8 cellular contexts compared by ENCODE assay signal in the genomic region with DNA sequence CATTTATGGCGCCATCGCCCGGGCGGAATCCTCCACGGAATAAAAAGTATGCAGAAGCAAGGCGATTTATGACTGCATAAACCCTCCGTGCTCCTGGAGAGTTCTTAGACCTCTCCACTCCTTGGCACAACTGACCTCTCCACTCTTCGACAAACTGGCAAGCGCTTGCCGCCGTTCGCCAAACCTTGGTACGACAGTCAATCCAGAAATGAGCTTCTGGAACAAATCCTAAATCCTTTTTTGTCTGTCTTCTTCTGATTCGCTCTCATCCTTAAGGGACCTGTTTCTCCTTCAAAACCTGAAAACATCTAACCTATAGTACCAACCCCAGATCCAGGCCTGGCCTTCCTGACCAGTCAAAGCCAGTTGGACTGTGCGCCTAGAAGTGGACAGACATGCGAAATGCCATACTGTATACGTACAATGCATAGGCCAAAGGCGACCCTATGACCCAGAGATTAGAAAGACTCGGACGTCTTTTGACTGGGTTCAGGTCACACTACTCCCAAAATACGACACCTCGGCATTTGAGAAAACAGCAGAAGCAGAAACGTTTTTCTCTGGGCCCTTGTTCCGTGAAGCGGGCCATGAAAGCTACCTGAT. TPM values are rescaled to one million over a fixed set of nuclear protein-coding genes. Genes with fewer than 3 reads are reported as not detected.
DNase-seq lines count a peak whose midpoint lies in the region; ATAC-seq and TF ChIP-seq lines count a peak whose summit lies in the region.

No MANE protein-coding gene starts in this region.

- peaks cover 23 to 48% (median 33%) of the 10 kb centered on the region in 4 donors for H3K4me1 Mint-ChIP-seq in CD4-positive, CD25-positive, alpha-beta regulatory T cell
- H3K4me1 Mint-ChIP-seq in nephron progenitor cell, result peaks cover 23% of the 10 kb centered on the region

- ATAC-seq in CD4-positive, CD25-positive, alpha-beta regulatory T cell (ENCODE audit: low read depth in 2 of 2), result no peak
- ATAC-seq in GM19035 (IDR thresholded peaks at IDR 0.05; ENCODE audit: unreplicated experiment), result no peak
- no peak for ATAC-seq in GM21825 (IDR thresholded peaks at IDR 0.05; ENCODE audit: unreplicated experiment)
- no peak for ATAC-seq in GM18520 (IDR thresholded peaks at IDR 0.05; ENCODE audit: unreplicated experiment)

- peaks cover 25% of the 10 kb centered on the region for H3K27me3 Mint-ChIP-seq in CD4-positive, CD25-positive, alpha-beta regulatory T cell
- H3K27me3 Mint-ChIP-seq in nephron progenitor cell (ENCODE audit: low read depth, poor library complexity), result peaks cover 27% of the 10 kb centered on the region

- peak overlapping the region; percentile 80 for H3K4me2 ChIP-seq in Karpas-422 (ENCODE audit: low read depth, low read length, poor library complexity, severe bottlenecking)

- TF ChIP-seq CTCF in coronary artery (IDR thresholded peaks at IDR 0.05) (no peak), nephron progenitor cell (IDR thresholded peaks at IDR 0.05) (no peak)

- no peaks in the 10 kb centered on the region for H3K36me3 ChIP-seq in CD4-positive, CD25-positive, alpha-beta regulatory T cell (ENCODE audit: control insufficient read depth, insufficient read depth, low read length)
- H3K36me3 ChIP-seq in Karpas-422 (ENCODE audit: insufficient read depth, low read length), result no peaks in the 10 kb centered on the region

- no peaks in the 10 kb centered on the region for H3K79me2 ChIP-seq in Karpas-422 (ENCODE audit: low read length)

- H3K36me3 Mint-ChIP-seq in CD4-positive, CD25-positive, alpha-beta regulatory T cell, result peaks cover 8% of the 10 kb centered on the region
- H3K36me3 Mint-ChIP-seq in nephron progenitor cell (ENCODE audit: low read depth), result peaks cover 6% of the 10 kb centered on the region

- H3K9me2 ChIP-seq in Karpas-422 (replicated peaks; ENCODE audit: insufficient read depth, low read length), result no peaks in the 10 kb centered on the region

- peaks cover 20% of the 10 kb centered on the region for H3K4me1 ChIP-seq in CD4-positive, CD25-positive, alpha-beta regulatory T cell (ENCODE audit: control insufficient read depth, insufficient read depth, low read length, poor library complexity, severe bottlenecking)
- peaks cover 18% of the 10 kb centered on the region for H3K4me1 ChIP-seq in Karpas-422 (ENCODE audit: low read length)

- peak overlapping the region; percentile 36 for H3K27ac ChIP-seq in CD4-positive, CD25-positive, alpha-beta regulatory T cell (ENCODE audit: insufficient read depth, low read length, poor library complexity, severe bottlenecking)
- no peak overlapping the region for H3K27ac ChIP-seq in Karpas-422 (ENCODE audit: low read length)
- H3K27ac ChIP-seq in coronary artery, result peak overlapping the region; percentile 74 to 75

- peak overlapping the region; percentile 90 to 99 (median 95) for H3K27ac Mint-ChIP-seq in CD4-positive, CD25-positive, alpha-beta regulatory T cell
- peak overlapping the region; percentile 1 for H3K27ac Mint-ChIP-seq in nephron progenitor cell

- no peaks in the 10 kb centered on the region for H4K20me1 ChIP-seq in Karpas-422 (ENCODE audit: insufficient read depth, low read depth, low read length)

- H3K9ac ChIP-seq in Karpas-422 (ENCODE audit: low read length), result peak overlapping the region; percentile 62

- DNase-seq in CD4-positive, CD25-positive, alpha-beta regulatory T cell, result no peak
- DNase-seq in Karpas-422, result no peak
- no peak for DNase-seq in coronary artery (ENCODE audit: low spot score)
- no peak for DNase-seq in nephron progenitor cell
- no peak for DNase-seq in hepatic stellate cell (ENCODE audit: low spot score)

- H3K9me3 ChIP-seq in CD4-positive, CD25-positive, alpha-beta regulatory T cell (ENCODE audit: control insufficient read depth in 2 of 2, low read length in 2 of 2), result peaks cover 0 to 6% of the 10 kb centered on the region in 2 experiments
- H3K9me3 ChIP-seq in Karpas-422 (ENCODE audit: low read length), result no peaks in the 10 kb centered on the region

- H3K4me3 Mint-ChIP-seq in CD4-positive, CD25-positive, alpha-beta regulatory T cell, result peak overlapping the region; percentile 93 to 98 (median 93)
- peak overlapping the region; percentile 94 for H3K4me3 Mint-ChIP-seq in nephron progenitor cell

- peaks cover 2% of the 10 kb centered on the region for H3K27me3 ChIP-seq in CD4-positive, CD25-positive, alpha-beta regulatory T cell (ENCODE audit: control insufficient read depth, insufficient read depth, low read length)
- no peaks in the 10 kb centered on the region for H3K27me3 ChIP-seq in Karpas-422 (ENCODE audit: low read length)

- no peak overlapping the region for H2AFZ ChIP-seq in Karpas-422 (ENCODE audit: low read length)

- peak overlapping the region; percentile 82 for H3K4me3 ChIP-seq in CD4-positive, CD25-positive, alpha-beta regulatory T cell (ENCODE audit: low read depth, low read length)
- H3K4me3 ChIP-seq in Karpas-422 (ENCODE audit: low read length) (peak overlapping the region; percentile 73), coronary artery (peak overlapping the region; percentile 85)

- peaks cover 0 to 17% (median 14%) of the 10 kb centered on the region in 7 donors for H3K9me3 Mint-ChIP-seq in CD4-positive, CD25-positive, alpha-beta regulatory T cell
- H3K9me3 Mint-ChIP-seq in nephron progenitor cell, result peaks cover 46% of the 10 kb centered on the region

RNA-seq across cellular contexts. Expression of a gene that starts 59.4 kb away (rescaled TPM):
- total RNA-seq in CD4-positive, CD25-positive, alpha-beta regulatory T cell, result 23.5 TPM
- 10 to 100 TPM; 46.2 to 76.4 (median 59.4) TPM for polyA plus RNA-seq in CD4-positive, CD25-positive, alpha-beta regulatory T cell
- 84.3 and 87.8 TPM in 2 replicates for total RNA-seq in Karpas-422 (2014; rRNA removed; shearing (Covaris generic); ENCODE audit: low replicate concordance)
